16 cellular contexts compared by ENCODE assay signal in genomic region chr20:29326376-29327070, GRCh38.
DNase-seq lines count a peak whose midpoint lies in the region; ATAC-seq and TF ChIP-seq lines count a peak whose summit lies in the region.
"Had no signal": no experiment of that assay in that cellular context is flagged by ENCODE, and none has a peak within 500 bp of the region (broad histone marks: within the 10 kb centered on the region; RNA-seq: fewer than 3 reads in every experiment).

No MANE protein-coding gene starts in this region.

- DNase-seq in D341Med (ENCODE audit: low spot score) (peak; percentile 48), H7 (peak; percentile 50), left cardiac atrium (no peak), osteocyte (ENCODE audit: extremely low spot score, unreplicated experiment) (peak; percentile 88), MV-4-11 (lab: John Stamatoyannopoulos, UW) (no peak)
- DNase-seq: activated CD4-positive, alpha-beta T cell treated with anti-CD3 and anti-CD28 coated beads, Interleukin-2, amount 10 ng/mL, durations not matched to agents 7 days and 5 days; activated T-cell treated with anti-CD3 and anti-CD28 coated beads for 4 hours; dorsolateral prefrontal cortex; GF-D8; hippocampal formation; NCI-H2029 treated with DMSO at 0.1 percent for 48 hours; NCI-H748 treated with DMSO at 0.1 percent for 48 hours; occipital lobe had no signal

- no peaks in the 10 kb centered on the region for H3K36me3 Mint-ChIP-seq in osteocyte (ENCODE audit: unreplicated experiment)

- no peaks in the 10 kb centered on the region for H3K4me1 Mint-ChIP-seq in osteocyte (ENCODE audit: unreplicated experiment)

- no peak for TF ChIP-seq CTCF in osteocyte (IDR thresholded peaks at IDR 0.05)

- no peaks in the 10 kb centered on the region for H3K36me3 ChIP-seq in H7 (replicated peaks; ENCODE audit: control insufficient read depth, insufficient read depth, low read length)

- H3K27me3 ChIP-seq in H7 (ENCODE audit: control insufficient read depth, insufficient read depth, low read length), result no peaks in the 10 kb centered on the region

- H3K27me3 Mint-ChIP-seq in osteocyte (ENCODE audit: unreplicated experiment), result no peaks in the 10 kb centered on the region
- H3K27me3 Mint-ChIP-seq: activated CD4-positive, alpha-beta T cell treated with anti-CD3 and anti-CD28 coated beads, Interleukin-2, amount 10 ng/mL, durations not matched to agents 7 days and 5 days had no signal

- no peak overlapping the region for H3K27ac Mint-ChIP-seq in osteocyte (ENCODE audit: unreplicated experiment)
- H3K27ac Mint-ChIP-seq: activated CD4-positive, alpha-beta T cell treated with anti-CD3 and anti-CD28 coated beads, Interleukin-2, amount 10 ng/mL, durations not matched to agents 7 days and 5 days; activated naive CD4-positive, alpha-beta T cell treated with anti-CD3 and anti-CD28 coated beads, Interleukin-2, amount 50 U/mL, for 24 hours had no signal

- no peak overlapping the region for H3K4me3 ChIP-seq in H7 (ENCODE audit: insufficient read depth, low read depth, low read length)
- H3K4me3 ChIP-seq: dorsolateral prefrontal cortex had no signal

- H3K4me3 Mint-ChIP-seq in osteocyte (ENCODE audit: unreplicated experiment), result no peak overlapping the region
- H3K4me3 Mint-ChIP-seq: activated CD4-positive, alpha-beta T cell treated with anti-CD3 and anti-CD28 coated beads, Interleukin-2, amount 10 ng/mL, durations not matched to agents 7 days and 5 days had no signal

- intact Hi-C loops in left cardiac atrium (cut with DNase I), result no loop called here

- peaks cover 47% of the 10 kb centered on the region for H3K9me3 Mint-ChIP-seq in osteocyte (ENCODE audit: unreplicated experiment)

- ATAC-seq in left cardiac atrium, result peak; percentile 47 to 58
- no peak for ATAC-seq in HG03439 (IDR thresholded peaks at IDR 0.05; ENCODE audit: unreplicated experiment)
- no peak for ATAC-seq in HG02623 (IDR thresholded peaks at IDR 0.05; ENCODE audit: unreplicated experiment)

Comparison
In these comparisons a context has a peak if more than half of its experiments do, and no peak if none do; other contexts are left out.
1. DNase-seq: peak in D341Med (single experiment), H7 (single experiment) and osteocyte (single experiment); none in left cardiac atrium (single experiment) and MV-4-11 (single experiment).
2. ATAC-seq: peak in left cardiac atrium (2 of 2); none in HG03439 (single experiment) and HG02623 (single experiment).